14 cellular contexts compared by ENCODE assay signal in the genomic region with DNA sequence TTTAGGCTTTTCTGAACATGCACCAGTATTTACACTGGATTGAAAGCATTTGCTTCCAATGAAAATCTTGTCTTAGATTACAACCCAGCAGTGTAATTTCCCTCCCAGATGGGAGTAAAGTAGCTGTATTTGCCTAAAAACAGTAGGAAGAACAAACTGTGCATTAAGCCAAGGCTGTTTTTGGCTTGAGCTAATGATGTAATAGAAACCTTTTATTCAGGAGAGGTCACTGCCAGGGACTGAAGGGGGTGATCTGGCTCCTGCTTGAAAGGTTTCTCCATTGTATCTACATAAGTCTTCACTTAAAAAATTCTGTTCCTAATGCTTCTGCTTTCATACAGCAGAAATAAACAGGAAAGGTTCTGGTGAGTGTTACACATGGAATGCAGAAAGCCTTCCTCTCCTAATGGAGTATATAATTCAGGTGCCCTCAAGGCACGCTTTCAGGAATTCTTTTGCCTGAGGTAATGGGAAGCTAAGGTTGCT.
DNase-seq lines count a peak whose midpoint lies in the region; ATAC-seq and TF ChIP-seq lines count a peak whose summit lies in the region.
"Had no signal": no experiment of that assay in that cellular context is flagged by ENCODE, and none has a peak within 500 bp of the region (broad histone marks: within the 10 kb centered on the region; RNA-seq: fewer than 3 reads in every experiment).

No MANE protein-coding gene starts in this region.

- H4K20me1 ChIP-seq in SK-N-SH (ENCODE audit: insufficient read depth), result no peaks in the 10 kb centered on the region; the same call in 1 of the 2 replicates

- CTCF ChIA-PET in SK-N-SH (lab: Yijun Ruan, JAX), result interaction anchor here (1.2 to 1.6 kb wide), 2 partner anchors 8 to 11 kb away, joined by 3 to 4 read pairs; no protein-coding TSS in a partner anchor

- TF ChIP-seq POLR2A in gastroesophageal sphincter (IDR thresholded peaks at IDR 0.05) (no peak), erythroblast (IDR thresholded peaks at IDR 0.05; ENCODE audit: low read length) (no peak)

- DNase-seq in SK-N-SH (no peak), renal cortical epithelial cell (ENCODE audit: low read depth) (peak; percentile 64), OCI-M1 (lab: John Stamatoyannopoulos, UW) (no peak), erythroblast (lab: John Stamatoyannopoulos, UW) (no peak)
- DNase-seq: activated CD4-positive, alpha-beta T cell treated with anti-CD3 and anti-CD28 coated beads, Interleukin-2, amount 50 U/mL, for 4 hours; activated gamma-delta T cell treated with Interleukin-2 at 50 U/mL for 16 hours; dorsolateral prefrontal cortex; NCI-H2171 treated with DMSO at 0.1 percent for 48 hours; nucleus accumbens; testis had no signal

- H3K27me3 ChIP-seq in HUES64 (ENCODE audit: insufficient read depth, low read length) (no peaks in the 10 kb centered on the region; the same call in 1 of the 2 replicates), SK-N-SH (ENCODE audit: insufficient read depth) (no peaks in the 10 kb centered on the region), gastroesophageal sphincter (no peaks in the 10 kb centered on the region)
- H3K27me3 ChIP-seq: dorsolateral prefrontal cortex, testis had no signal

- peak overlapping the region; percentile 25; the same call in 1 of the 2 replicates for H3K27ac ChIP-seq in HUES64 (ENCODE audit: low read depth, low read length)
- H3K27ac ChIP-seq in SK-N-SH (ENCODE audit: low read depth in 2 of 2, low read length in 1 of 2), result peak overlapping the region in 1 of 2 experiments; percentile 34; a peak in 1 of 4 replicates
- peak overlapping the region in 3 of 4 donors; percentile 45 to 75 (median 66) for H3K27ac ChIP-seq in gastroesophageal sphincter
- H3K27ac ChIP-seq: testis had no signal

- TF ChIP-seq EP300 in SK-N-SH (IDR thresholded peaks at IDR 0.05; ENCODE audit: borderline replicate concordance in 1 of 2, low read depth in 1 of 2, low read length in 1 of 2) (no peak), gastroesophageal sphincter (IDR thresholded peaks at IDR 0.05) (no peak)

- H3K4me1 ChIP-seq in HUES64 (ENCODE audit: insufficient read depth, low read length) (peaks cover 65% of the 10 kb centered on the region), SK-N-SH (ENCODE audit: control insufficient read depth in 1 of 2, insufficient read depth in 2 of 2, low read depth in 1 of 2, low read length in 1 of 2) (peaks cover 15 to 20% of the 10 kb centered on the region in 2 experiments; a peak in 3 of 4 replicates), gastroesophageal sphincter (peaks cover 29 to 98% (median 29%) of the 10 kb centered on the region in 3 donors)
- H3K4me1 ChIP-seq: testis had no signal

- H3K9me2 ChIP-seq in SK-N-SH, result no peaks in the 10 kb centered on the region

- TF ChIP-seq CTCF in SK-N-SH (IDR thresholded peaks at IDR 0.05) (no peak), gastroesophageal sphincter (IDR thresholded peaks at IDR 0.05) (no peak)

- ATAC-seq in gastroesophageal sphincter, result no peak
- ATAC-seq in HG02981 (IDR thresholded peaks at IDR 0.05; ENCODE audit: unreplicated experiment), result no peak
- ATAC-seq: HepG2 had no signal

- no peaks in the 10 kb centered on the region for H3K9me3 ChIP-seq in HUES64 (ENCODE audit: insufficient read depth, low read depth, low read length)
- no peaks in the 10 kb centered on the region for H3K9me3 ChIP-seq in SK-N-SH
- H3K9me3 ChIP-seq in gastroesophageal sphincter, result no peaks in the 10 kb centered on the region
- H3K9me3 ChIP-seq: testis had no signal

- H3K79me2 ChIP-seq in SK-N-SH (ENCODE audit: insufficient read depth), result peaks cover 11% of the 10 kb centered on the region

- POLR2A ChIA-PET in SK-N-SH (lab: Yijun Ruan, JAX), result interaction anchor here (1.3 kb wide), 1 partner anchor 10 kb away, joined by 3 read pairs; no protein-coding TSS in a partner anchor

- H3K4me2 ChIP-seq in SK-N-SH, result no peak overlapping the region

- no peaks in the 10 kb centered on the region for H3F3A ChIP-seq in SK-N-SH (replicated peaks; ENCODE audit: insufficient read depth)

- no peak overlapping the region for H2AFZ ChIP-seq in SK-N-SH (ENCODE audit: low read depth)

- TF ChIP-seq RAD21 in SK-N-SH (IDR thresholded peaks at IDR 0.05; ENCODE audit: low read length), result no peak

- WGBS in HUES64, result 71% methylated on average over 1 of the region's 1 CpG
- 39% methylated on average over 1 of the region's 1 CpG for WGBS in SK-N-SH (ENCODE audit: low lambda C conversion rate)
- WGBS in gastroesophageal sphincter (ENCODE audit: low coverage in 1 of 2), 2 donors, result 50 to 64% methylated on average over 1 of the region's 1 CpG

- no peak overlapping the region for H3K4me3 ChIP-seq in HUES64 (ENCODE audit: low read length)
- H3K4me3 ChIP-seq in SK-N-SH (ENCODE audit: low read depth in 2 of 2, low read length in 1 of 2), result no peak overlapping the region
- no peak overlapping the region for H3K4me3 ChIP-seq in gastroesophageal sphincter
- H3K4me3 ChIP-seq: testis had no signal

- H3K36me3 ChIP-seq in HUES64 (ENCODE audit: insufficient read depth, low read length) (no peaks in the 10 kb centered on the region), SK-N-SH (replicated peaks in 1 of 2; ENCODE audit: control insufficient read depth in 1 of 2, insufficient read depth in 2 of 2, low read length in 1 of 2) (peaks cover 14 to 21% of the 10 kb centered on the region in 2 experiments), gastroesophageal sphincter (peaks cover 0 to 11% of the 10 kb centered on the region in 2 donors)

- no peak overlapping the region for H3K9ac ChIP-seq in HUES64 (ENCODE audit: low read depth, low read length)
- no peak overlapping the region for H3K9ac ChIP-seq in SK-N-SH

TF ChIP-seq in SK-N-SH, 30 proteins besides CTCF, POLR2A, EP300 and RAD21:
- TF ChIP-seq TCF12 (IDR thresholded peaks at IDR 0.05) (0 out of 2 replicates have a peak, but pooled peaks have one; percentile 20), FOXM1 (IDR thresholded peaks at IDR 0.05; ENCODE audit: low read depth) (no peak)
